In the genomic region with DNA sequence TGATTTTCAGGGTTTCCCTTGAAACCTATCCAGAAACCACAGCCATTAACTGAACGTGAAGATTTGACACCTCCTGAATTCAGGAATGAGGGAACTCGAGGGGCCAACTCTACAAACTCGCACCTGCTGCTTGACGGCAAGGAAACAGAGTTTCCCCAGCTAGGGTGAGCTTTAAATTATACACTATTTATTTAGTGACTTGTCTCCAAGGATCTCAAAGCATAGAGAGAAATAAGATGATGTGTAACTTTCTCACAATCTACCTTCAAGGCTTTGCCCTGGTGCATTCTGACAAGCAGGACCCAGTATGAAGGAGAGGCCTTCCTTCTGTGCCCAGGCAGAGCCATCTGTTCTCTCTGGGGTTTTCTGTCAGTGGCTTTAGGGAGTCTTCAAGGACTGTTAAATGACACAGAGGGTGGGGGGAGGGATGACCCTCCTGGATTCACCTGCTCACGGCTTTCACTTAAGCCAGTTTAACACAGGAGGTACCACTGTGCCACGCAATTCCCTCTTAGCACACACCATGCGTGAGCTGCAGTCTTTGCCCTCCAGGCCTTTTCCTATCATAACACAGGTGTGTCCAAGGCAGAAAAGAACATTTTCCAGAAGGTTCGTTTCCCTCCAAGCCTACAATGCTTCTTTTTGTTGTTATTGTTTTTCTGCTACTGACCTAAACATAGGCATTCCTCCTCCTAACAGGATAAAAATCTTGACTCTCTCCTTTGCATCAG, we compare ENCODE assay signal across 8 cellular contexts. TPM values are rescaled to one million over a fixed set of nuclear protein-coding genes. Genes with fewer than 3 reads are reported as not detected.
DNase-seq lines count a peak whose midpoint lies in the region; ATAC-seq and TF ChIP-seq lines count a peak whose summit lies in the region.

No MANE protein-coding gene starts in this region.

- H3K27me3 Mint-ChIP-seq in T-cell: peaks cover 23 to 36% of the 10 kb centered on the region in 2 donors
- H3K27me3 Mint-ChIP-seq in glutamatergic neuron (ENCODE audit: unreplicated experiment): peaks cover 21% of the 10 kb centered on the region

- H3K4me1 ChIP-seq in HAP-1 (peaks cover 84% of the 10 kb centered on the region), gastrocnemius medialis (peaks cover 87 to 90% of the 10 kb centered on the region in 2 donors)

- H3K4me3 Mint-ChIP-seq in T-cell (peak overlapping the region in 2 of 3 donors; percentile 44 to 71), glutamatergic neuron (ENCODE audit: unreplicated experiment) (peak overlapping the region; percentile 82)

- peak overlapping the region; percentile 95 to 99 (median 99) for H3K27ac ChIP-seq in gastrocnemius medialis

- no peak for TF ChIP-seq POLR2A in gastrocnemius medialis (IDR thresholded peaks at IDR 0.05)

- no peaks in the 10 kb centered on the region for H3K9me3 Mint-ChIP-seq in T-cell
- H3K9me3 Mint-ChIP-seq in glutamatergic neuron (ENCODE audit: unreplicated experiment): peaks cover 9% of the 10 kb centered on the region

- H3K27ac Mint-ChIP-seq in T-cell: no peak overlapping the region
- H3K27ac Mint-ChIP-seq in glutamatergic neuron (ENCODE audit: unreplicated experiment): no peak overlapping the region

- no peaks in the 10 kb centered on the region for H3K9me3 ChIP-seq in HAP-1
- H3K9me3 ChIP-seq in gastrocnemius medialis: no peaks in the 10 kb centered on the region

- H3K36me3 ChIP-seq in HAP-1 (replicated peaks) (no peaks in the 10 kb centered on the region), gastrocnemius medialis (no peaks in the 10 kb centered on the region)

- POLR2A ChIA-PET in T-cell (lab: Charles Lee): no interaction called here

- ATAC-seq in T-cell (replicated peaks in 1 of 4) (no peak), gastrocnemius medialis (no peak), GM21526 (IDR thresholded peaks at IDR 0.05; ENCODE audit: low FRiP score, unreplicated experiment) (no peak), GM21515 (IDR thresholded peaks at IDR 0.05; ENCODE audit: unreplicated experiment) (no peak), HG03432 (IDR thresholded peaks at IDR 0.05; ENCODE audit: unreplicated experiment) (no peak)

- H3K4me3 ChIP-seq in HAP-1 (peak overlapping the region; percentile 65), gastrocnemius medialis (peak overlapping the region; percentile 85 to 97 (median 89))

- H3K27me3 ChIP-seq in HAP-1 (ENCODE audit: low read depth): no peaks in the 10 kb centered on the region
- H3K27me3 ChIP-seq in gastrocnemius medialis: no peaks in the 10 kb centered on the region

- in situ Hi-C loops in HAP-1 (cut with MboI; ENCODE audit: low sequenced_read_pairs): no loop called here
- in situ Hi-C loops in gastrocnemius medialis (cut with MboI; ENCODE audit: low sequenced_read_pairs in 4 of 4): no loop called here

- DNase-seq in HAP-1 (ENCODE audit: low spot score in 2 of 2) (no peak), T-cell (no peak), glutamatergic neuron (no peak), gastrocnemius medialis (no peak), dedifferentiated amniotic fluid mesenchymal stem cell (ENCODE audit: extremely low spot score) (no peak)

- no peaks in the 10 kb centered on the region for H3K36me3 Mint-ChIP-seq in T-cell
- no peaks in the 10 kb centered on the region for H3K36me3 Mint-ChIP-seq in glutamatergic neuron (ENCODE audit: unreplicated experiment)

- H3K4me1 Mint-ChIP-seq in T-cell: peaks cover 5 to 7% (median 5%) of the 10 kb centered on the region in 3 donors
- peaks cover 26% of the 10 kb centered on the region for H3K4me1 Mint-ChIP-seq in glutamatergic neuron (ENCODE audit: low read depth, unreplicated experiment)

- CTCF ChIA-PET in T-cell (lab: Charles Lee): interaction anchor here in 1 of 2 donors (0.6 kb wide), 1 partner anchor 1118 kb away, joined by 4 read pairs; no protein-coding TSS in a partner anchor

- TF ChIP-seq CTCF in glutamatergic neuron (IDR thresholded peaks at IDR 0.05; ENCODE audit: partially characterized antibody, unreplicated experiment) (no peak), gastrocnemius medialis (IDR thresholded peaks at IDR 0.05 in 4 of 5, conservative IDR thresholded peaks at IDR 0.05 in 1 of 5) (no peak)

- intact Hi-C loops in gastrocnemius medialis (cut with DNase I; ENCODE audit: low total_unique reads): no loop called here

RNA-seq across cellular contexts. Expression of a gene that starts 1.3 kb away (rescaled TPM):
- total RNA-seq in T-cell: 1 to 10 TPM in 3 of 5 donors, under 1 TPM in 2; 0.35 to 2.1 (median 1.0) TPM
- 6.8 TPM for total RNA-seq in glutamatergic neuron (ENCODE audit: unreplicated experiment)
- total RNA-seq in gastrocnemius medialis: 10 to 100 TPM; 14.0 to 28.5 (median 27.3) TPM
